14 cellular contexts compared by ENCODE assay signal in genomic region chr1:229885568-229886495, GRCh38.
A peak's percentile ranks its signal among the peaks of the same experiment; 100 is the strongest.
DNase-seq lines count a peak whose midpoint lies in the region; ATAC-seq and TF ChIP-seq lines count a peak whose summit lies in the region.
"Had no signal": no experiment of that assay in that cellular context is flagged by ENCODE, and none has a peak within 500 bp of the region (broad histone marks: within the 10 kb centered on the region; RNA-seq: fewer than 3 reads in every experiment).

No MANE protein-coding gene starts in this region.

- no peak overlapping the region for H2BK5ac ChIP-seq in neuronal stem cell (ENCODE audit: low read length)

- no peak overlapping the region for H3K4me3 ChIP-seq in body of pancreas
- no peak overlapping the region for H3K4me3 ChIP-seq in neuronal stem cell (ENCODE audit: low read length in 2 of 2)
- H3K4me3 ChIP-seq in SJCRH30 = no peak overlapping the region
- H3K4me3 ChIP-seq: SJSA1 had no signal

- H3K4me1 ChIP-seq in body of pancreas (peaks cover 82% of the 10 kb centered on the region), neuronal stem cell (ENCODE audit: control insufficient read depth in 2 of 2, insufficient read depth in 1 of 2, low read depth in 1 of 2, low read length in 2 of 2) (peaks cover 0 to 2% of the 10 kb centered on the region in 2 donors), SJCRH30 (no peaks in the 10 kb centered on the region)
- H3K4me1 ChIP-seq: SJSA1 had no signal

- H2BK15ac ChIP-seq in neuronal stem cell (ENCODE audit: low read length) = peak overlapping the region; percentile 31

- H3K27ac ChIP-seq in body of pancreas = peak overlapping the region in 3 of 4 donors; percentile 91 to 94 (median 93)
- H3K27ac ChIP-seq in neuronal stem cell (replicated peaks; ENCODE audit: low read length) = no peak overlapping the region
- no peak overlapping the region for H3K27ac ChIP-seq in SJCRH30
- H3K27ac ChIP-seq: SJSA1 had no signal

- H4K8ac ChIP-seq in neuronal stem cell (ENCODE audit: low read depth, low read length) = no peak overlapping the region

- H3K36me3 Mint-ChIP-seq in natural killer cell (no peaks in the 10 kb centered on the region), T-helper 17 cell (ENCODE audit: low read depth) (no peaks in the 10 kb centered on the region)
- H3K36me3 Mint-ChIP-seq in natural killer cell treated with Interleukin-12 subunit alpha and Interleukin-12 subunit beta and Interleukin-15 and Interleukin-18, amount 100 ng/mL, for 72 hours = no peaks in the 10 kb centered on the region
- H3K36me3 Mint-ChIP-seq in activated naive CD4-positive, alpha-beta T cell treated with anti-CD3 and anti-CD28 coated beads, Interleukin-2, amount 10 ng/mL, durations not matched to agents 7 days and 5 days = no peaks in the 10 kb centered on the region
- H3K36me3 Mint-ChIP-seq: CD8-positive, alpha-beta T cell; IgD-negative memory B cell had no signal

- no peak overlapping the region for H3K23ac ChIP-seq in neuronal stem cell (ENCODE audit: low read depth, low read length, poor library complexity)

- H3K18ac ChIP-seq in neuronal stem cell (ENCODE audit: low read length) = peak overlapping the region; percentile 29

- H3K9me3 ChIP-seq in body of pancreas (no peaks in the 10 kb centered on the region), neuronal stem cell (replicated peaks in 1 of 2; ENCODE audit: control insufficient read depth in 2 of 2, insufficient read depth in 1 of 2, low read depth in 1 of 2, low read length in 2 of 2) (no peaks in the 10 kb centered on the region), SJCRH30 (replicated peaks) (no peaks in the 10 kb centered on the region), T-helper 17 cell (ENCODE audit: control insufficient read depth, low read length, poor library complexity, severe bottlenecking) (no peaks in the 10 kb centered on the region)
- H3K9me3 ChIP-seq: SJSA1 had no signal

- H2BK120ac ChIP-seq in neuronal stem cell (ENCODE audit: low read depth, low read length) = no peak overlapping the region

- intact Hi-C loops in natural killer cell (cut with micrococcal nuclease) (no loop called here), body of pancreas (cut with DNase I) (no loop called here)

- peaks cover 5 to 38% of the 10 kb centered on the region in 2 donors for H3K27me3 Mint-ChIP-seq in natural killer cell (ENCODE audit: low read depth in 2 of 2)
- H3K27me3 Mint-ChIP-seq in natural killer cell treated with Interleukin-12 subunit alpha and Interleukin-12 subunit beta and Interleukin-15 and Interleukin-18, amount 100 ng/mL, for 72 hours = peaks cover 20 to 27% of the 10 kb centered on the region in 2 donors
- peaks cover 31% of the 10 kb centered on the region for H3K27me3 Mint-ChIP-seq in activated naive CD4-positive, alpha-beta T cell treated with anti-CD3 and anti-CD28 coated beads, Interleukin-2, amount 10 ng/mL, durations not matched to agents 7 days and 5 days
- peaks cover 72% of the 10 kb centered on the region for H3K27me3 Mint-ChIP-seq in T-helper 17 cell

- H3K14ac ChIP-seq in neuronal stem cell (ENCODE audit: low read length) = no peak overlapping the region

- H3K4me3 Mint-ChIP-seq in natural killer cell = peak overlapping the region; percentile 7
- H3K4me3 Mint-ChIP-seq in natural killer cell treated with Interleukin-12 subunit alpha and Interleukin-12 subunit beta and Interleukin-15 and Interleukin-18, amount 100 ng/mL, for 72 hours = no peak overlapping the region
- H3K4me3 Mint-ChIP-seq in activated naive CD4-positive, alpha-beta T cell treated with anti-CD3 and anti-CD28 coated beads, Interleukin-2, amount 10 ng/mL, durations not matched to agents 7 days and 5 days = no peak overlapping the region
- no peak overlapping the region for H3K4me3 Mint-ChIP-seq in T-helper 17 cell
- H3K4me3 Mint-ChIP-seq: CD8-positive, alpha-beta T cell; IgD-negative memory B cell had no signal

- no peaks in the 10 kb centered on the region for H3K79me1 ChIP-seq in neuronal stem cell (ENCODE audit: low read depth, low read length)

- no peak for DNase-seq in natural killer cell
- no peak for DNase-seq in natural killer cell treated with Interleukin-12 subunit alpha and Interleukin-12 subunit beta and Interleukin-15 and Interleukin-18, amount 100 ng/mL, for 72 hours (ENCODE audit: low spot score)
- no peak for DNase-seq in body of pancreas
- no peak for DNase-seq in neuronal stem cell (ENCODE audit: low spot score)
- no peak for DNase-seq in activated naive CD4-positive, alpha-beta T cell treated with anti-CD3 and anti-CD28 coated beads, Interleukin-2, amount 10 ng/mL, durations not matched to agents 7 days and 5 days
- DNase-seq in SJCRH30 = no peak
- no peak for DNase-seq in T-helper 17 cell
- DNase-seq in CD1c-positive myeloid dendritic cell (ENCODE audit: extremely low spot score) = no peak
- DNase-seq: CD8-positive, alpha-beta T cell; MV-4-11; NCI-H1436; NCI-H510A treated with DMSO at 0.1 percent for 48 hours had no signal

- H2AK5ac ChIP-seq in neuronal stem cell (ENCODE audit: low read depth, low read length) = no peak overlapping the region

- no peak overlapping the region for H2BK12ac ChIP-seq in neuronal stem cell (ENCODE audit: low read length)

- H3K27me3 ChIP-seq in body of pancreas (no peaks in the 10 kb centered on the region), neuronal stem cell (ENCODE audit: control insufficient read depth in 3 of 3, insufficient read depth in 3 of 3, low read depth in 1 of 3, low read length in 3 of 3) (peaks cover 0 to 3% (median 0%) of the 10 kb centered on the region in 3 experiments), SJCRH30 (peaks cover 12% of the 10 kb centered on the region; the same call in 1 of the 2 replicates)

- H3K36me3 ChIP-seq in body of pancreas (replicated peaks in 1 of 2; ENCODE audit: insufficient read depth in 1 of 2, low read depth in 2 of 2) (no peaks in the 10 kb centered on the region), neuronal stem cell (replicated peaks in 1 of 2; ENCODE audit: control insufficient read depth in 2 of 2, insufficient read depth in 2 of 2, low read length in 2 of 2) (no peaks in the 10 kb centered on the region), SJCRH30 (no peaks in the 10 kb centered on the region)
- H3K36me3 ChIP-seq: SJSA1 had no signal

- H3K27ac Mint-ChIP-seq in natural killer cell (no peak overlapping the region), T-helper 17 cell (no peak overlapping the region)
- no peak overlapping the region for H3K27ac Mint-ChIP-seq in natural killer cell treated with Interleukin-12 subunit alpha and Interleukin-12 subunit beta and Interleukin-15 and Interleukin-18, amount 100 ng/mL, for 72 hours
- H3K27ac Mint-ChIP-seq in activated naive CD4-positive, alpha-beta T cell treated with anti-CD3 and anti-CD28 coated beads, Interleukin-2, amount 10 ng/mL, durations not matched to agents 7 days and 5 days = no peak overlapping the region
- H3K27ac Mint-ChIP-seq: CD8-positive, alpha-beta T cell; IgD-negative memory B cell had no signal

- H3K9me3 Mint-ChIP-seq in natural killer cell = no peaks in the 10 kb centered on the region
- H3K9me3 Mint-ChIP-seq in natural killer cell treated with Interleukin-12 subunit alpha and Interleukin-12 subunit beta and Interleukin-15 and Interleukin-18, amount 100 ng/mL, for 72 hours = no peaks in the 10 kb centered on the region
- H3K9me3 Mint-ChIP-seq in activated naive CD4-positive, alpha-beta T cell treated with anti-CD3 and anti-CD28 coated beads, Interleukin-2, amount 10 ng/mL, durations not matched to agents 7 days and 5 days = no peaks in the 10 kb centered on the region
- H3K9me3 Mint-ChIP-seq: CD8-positive, alpha-beta T cell had no signal

- TF ChIP-seq CTCF in natural killer cell (IDR thresholded peaks at IDR 0.05) (no peak), body of pancreas (IDR thresholded peaks at IDR 0.05) (no peak)

- no peaks in the 10 kb centered on the region for H3K4me1 Mint-ChIP-seq in natural killer cell
- no peaks in the 10 kb centered on the region for H3K4me1 Mint-ChIP-seq in natural killer cell treated with Interleukin-12 subunit alpha and Interleukin-12 subunit beta and Interleukin-15 and Interleukin-18, amount 100 ng/mL, for 72 hours (ENCODE audit: low read depth in 2 of 2)
- H3K4me1 Mint-ChIP-seq in activated naive CD4-positive, alpha-beta T cell treated with anti-CD3 and anti-CD28 coated beads, Interleukin-2, amount 10 ng/mL, durations not matched to agents 7 days and 5 days = no peaks in the 10 kb centered on the region
- no peaks in the 10 kb centered on the region for H3K4me1 Mint-ChIP-seq in T-helper 17 cell
- H3K4me1 Mint-ChIP-seq: IgD-negative memory B cell had no signal

- ATAC-seq in natural killer cell (no peak), body of pancreas (no peak), T-helper 17 cell (no peak)
- no peak for ATAC-seq in natural killer cell treated with Interleukin-12 subunit alpha and Interleukin-12 subunit beta and Interleukin-15 and Interleukin-18, amount 100 ng/mL, for 72 hours
- ATAC-seq: CD8-positive, alpha-beta T cell had no signal

- no peak overlapping the region for H3K9ac ChIP-seq in neuronal stem cell (ENCODE audit: low read depth, low read length, poor library complexity)

- 85 to 89% methylated on average over 12 of the region's 12 CpGs for whole genome bisulfite sequencing in body of pancreas, 2 donors
- no CpG with 5 or more reads among the region's 12 CpGs for WGBS in neuronal stem cell (ENCODE audit: extremely low coverage in 2 of 2, insufficient read length in 2 of 2, insufficient replicate concordance in 1 of 2), 2 donors

- H3K4me2 ChIP-seq in neuronal stem cell (ENCODE audit: insufficient read depth, low read length, poor library complexity, severe bottlenecking) = no peak overlapping the region

- H2AFZ ChIP-seq in neuronal stem cell (ENCODE audit: low read length) = no peak overlapping the region

- CTCF ChIA-PET in activated naive CD4-positive, alpha-beta T cell treated with anti-CD3 and anti-CD28 coated beads, Interleukin-2, amount 10 ng/mL, durations not matched to agents 7 days and 5 days (lab: Charles Lee) = no interaction called here

- no peak overlapping the region for H3K4ac ChIP-seq in neuronal stem cell (ENCODE audit: low read length)

- H4K91ac ChIP-seq in neuronal stem cell (ENCODE audit: low read depth, low read length, poor library complexity) = no peak overlapping the region

- no peak for TF ChIP-seq POLR2A in body of pancreas (IDR thresholded peaks at IDR 0.05)

Comparison
In these comparisons a context has a peak if more than half of its experiments do, and no peak if none do; other contexts are left out.
1. H3K27ac ChIP-seq: peak in body of pancreas (3 of 4); none in neuronal stem cell (single experiment) and SJCRH30 (single experiment).